ENCODE assay signal across 39 cellular contexts in the genomic region with DNA sequence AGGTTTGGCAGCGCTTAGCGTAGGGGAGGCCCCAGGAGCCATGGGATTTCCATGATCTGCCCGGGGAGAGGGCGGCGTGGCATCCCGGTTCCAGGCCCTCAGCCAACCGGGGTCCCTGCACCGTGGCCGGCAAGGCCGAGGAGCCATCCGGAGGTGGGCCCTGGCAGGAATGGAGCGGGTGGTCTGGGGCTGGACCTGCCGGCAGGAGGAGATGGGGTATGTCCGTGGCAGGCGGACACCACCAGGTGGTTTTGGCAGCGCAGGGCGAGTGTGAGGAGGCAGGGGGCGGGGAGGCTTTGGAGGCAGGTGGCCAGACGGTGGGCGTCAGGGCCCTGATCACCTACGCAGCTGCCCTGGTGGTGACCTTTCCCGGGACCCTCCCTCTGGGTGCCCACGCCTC. TPM values are rescaled to one million over a fixed set of nuclear protein-coding genes. Genes with fewer than 3 reads are reported as not detected.
"Had no signal": no experiment of that assay in that cellular context is flagged by ENCODE, and none has a peak within 500 bp of the region (broad histone marks: within the 10 kb centered on the region; RNA-seq: fewer than 3 reads in every experiment).

No MANE protein-coding gene starts in this region.

- ATAC-seq: activated naive CD4-positive, alpha-beta T cell treated with anti-CD3 and anti-CD28 coated beads, Interleukin-2, amount 50 U/mL, for 72 hours; activated T-cell treated with anti-CD3 and anti-CD28 coated beads, Interleukin-2, amount 50 U/mL, for 4 hours; body of pancreas; SK-N-SH treated with all-trans-retinoic acid at 6 μM for 48 hours had no signal

- H3K9me3 Mint-ChIP-seq: activated naive CD4-positive, alpha-beta T cell treated with anti-CD3 and anti-CD28 coated beads for 36 hours; activated T-helper 1 cell treated with anti-CD3 and anti-CD28 coated beads, Interleukin-12 subunit alpha, Interleukin-12 subunit beta, Interleukin-2, Interleukin-4 antibody, amounts not matched to agents 30 ng/mL and 10 ng/mL and 1 ng/mL, durations not matched to agents 14 hours and 24 hours and 36 hours had no signal

- DNase-seq: activated B cell treated with CpG ODN at 0.5 μM for 24 hours; activated CD4-positive, alpha-beta memory T cell treated with anti-CD3 and anti-CD28 coated beads for 36 hours; activated CD4-positive, alpha-beta T cell treated with anti-CD3 and anti-CD28 coated beads for 4 hours; activated CD4-positive, alpha-beta T cell treated with anti-CD3 and anti-CD28 coated beads, Interleukin-2, amount 50 U/mL, for 1 hour; activated CD4-positive, CD25-positive, alpha-beta regulatory T cell treated with anti-CD3 and anti-CD28 coated beads, Interleukin-2, amount 50 U/mL, for 72 hours; activated CD8-positive, alpha-beta memory T cell treated with anti-CD3 and anti-CD28 coated beads, Interleukin-2, amount 50 U/mL, for 4 hours; activated gamma-delta T cell treated with Interleukin-2 at 50 U/mL for 16 hours; activated naive CD4-positive, alpha-beta T cell treated with anti-CD3 and anti-CD28 coated beads for 36 hours; activated T-cell treated with anti-CD3 and anti-CD28 coated beads for 4 hours; activated T-cell treated with anti-CD3 and anti-CD28 coated beads, Interleukin-2, amount 50 U/mL, for 4 hours; adrenal gland; body of pancreas; Karpas-422; KBM-7; NCI-H1048; NCI-H1105 treated with DMSO at 0.1 percent for 48 hours; NCI-H1436; NCI-H1694; NCI-H1930; NCI-H2081 treated with DMSO at 0.1 percent for 48 hours; NCI-H226; NCI-H446 treated with DMSO at 0.1 percent for 48 hours; NCI-H524 treated with DMSO at 0.1 percent for 48 hours; Peyer's patch; RPMI8226; SIG-M5; SW 1271; T-helper 1 cell; T-helper 2 cell; T-helper 9 cell had no signal

- H3K27me3 ChIP-seq: adrenal gland, body of pancreas, breast epithelium, Peyer's patch had no signal

- H3K36me3 ChIP-seq: breast epithelium had no signal

- H3K27ac Mint-ChIP-seq: activated B cell treated with CpG ODN at 0.5 μM for 24 hours; activated CD4-positive, alpha-beta memory T cell treated with anti-CD3 and anti-CD28 coated beads for 36 hours; activated naive CD4-positive, alpha-beta T cell treated with anti-CD3 and anti-CD28 coated beads for 36 hours; activated naive CD4-positive, alpha-beta T cell treated with anti-CD3 and anti-CD28 coated beads, Interleukin-2, amount 50 U/mL, for 72 hours; activated T-helper 1 cell treated with anti-CD3 and anti-CD28 coated beads, Interleukin-12 subunit alpha, Interleukin-12 subunit beta, Interleukin-2, Interleukin-4 antibody, amounts not matched to agents 30 ng/mL and 10 ng/mL and 1 ng/mL, durations not matched to agents 14 hours and 24 hours and 36 hours had no signal

- H3K4me1 Mint-ChIP-seq: activated B cell treated with CpG ODN at 0.5 μM for 24 hours had no signal

- H3K4me3 ChIP-seq: adrenal gland, body of pancreas, breast epithelium, Peyer's patch had no signal

- H3K27ac ChIP-seq: adrenal gland, body of pancreas, breast epithelium, Peyer's patch, VCaP had no signal

- H3K4me1 ChIP-seq: adrenal gland, body of pancreas, breast epithelium, Peyer's patch had no signal

- H3K4me3 Mint-ChIP-seq: activated B cell treated with CpG ODN at 0.5 μM for 24 hours; activated CD4-positive, alpha-beta memory T cell treated with anti-CD3 and anti-CD28 coated beads for 36 hours; activated naive CD4-positive, alpha-beta T cell treated with anti-CD3 and anti-CD28 coated beads for 36 hours; activated T-cell treated with anti-CD3 and anti-CD28 coated beads, Interleukin-2, amount 50 U/mL, for 4 hours; activated T-helper 1 cell treated with anti-CD3 and anti-CD28 coated beads, Interleukin-12 subunit alpha, Interleukin-12 subunit beta, Interleukin-2, Interleukin-4 antibody, amounts not matched to agents 30 ng/mL and 10 ng/mL and 1 ng/mL, durations not matched to agents 14 hours and 24 hours and 36 hours had no signal

- H3K27me3 Mint-ChIP-seq: activated B cell treated with CpG ODN at 0.5 μM for 24 hours; activated CD4-positive, alpha-beta memory T cell treated with anti-CD3 and anti-CD28 coated beads for 36 hours had no signal

- H3K9me3 ChIP-seq: adrenal gland, Peyer's patch had no signal

RNA-seq across cellular contexts. Expression of a gene that starts 41.4 kb away (rescaled TPM):
- total RNA-seq: activated B cell treated with CpG ODN at 0.5 μM for 24 hours; activated CD4-positive, alpha-beta memory T cell treated with anti-CD3 and anti-CD28 coated beads for 36 hours; activated naive CD4-positive, alpha-beta T cell treated with anti-CD3 and anti-CD28 coated beads for 36 hours; activated naive CD4-positive, alpha-beta T cell treated with anti-CD3 and anti-CD28 coated beads, Interleukin-2, amount 50 U/mL, for 72 hours; activated T-cell treated with anti-CD3 and anti-CD28 coated beads, Interleukin-2, amount 50 U/mL, for 4 hours; astrocyte; body of pancreas; breast epithelium; MCF 10A; Peyer's patch had no signal

RNA-seq across cellular contexts. Expression of a gene that starts 56.9 kb away (rescaled TPM):
- total RNA-seq: activated B cell treated with CpG ODN at 0.5 μM for 24 hours; activated CD4-positive, alpha-beta memory T cell treated with anti-CD3 and anti-CD28 coated beads for 36 hours; activated naive CD4-positive, alpha-beta T cell treated with anti-CD3 and anti-CD28 coated beads for 36 hours; activated naive CD4-positive, alpha-beta T cell treated with anti-CD3 and anti-CD28 coated beads, Interleukin-2, amount 50 U/mL, for 72 hours; activated T-cell treated with anti-CD3 and anti-CD28 coated beads, Interleukin-2, amount 50 U/mL, for 4 hours; activated T-helper 1 cell treated with anti-CD3 and anti-CD28 coated beads, Interleukin-12 subunit alpha, Interleukin-12 subunit beta, Interleukin-2, Interleukin-4 antibody, amounts not matched to agents 30 ng/mL and 10 ng/mL and 1 ng/mL, durations not matched to agents 14 hours and 24 hours and 36 hours; astrocyte; cardiac septum; MCF 10A; SK-MEL-5 had no signal
